Comparison of ENCODE assay signal across 10 cellular contexts in the genomic region with DNA sequence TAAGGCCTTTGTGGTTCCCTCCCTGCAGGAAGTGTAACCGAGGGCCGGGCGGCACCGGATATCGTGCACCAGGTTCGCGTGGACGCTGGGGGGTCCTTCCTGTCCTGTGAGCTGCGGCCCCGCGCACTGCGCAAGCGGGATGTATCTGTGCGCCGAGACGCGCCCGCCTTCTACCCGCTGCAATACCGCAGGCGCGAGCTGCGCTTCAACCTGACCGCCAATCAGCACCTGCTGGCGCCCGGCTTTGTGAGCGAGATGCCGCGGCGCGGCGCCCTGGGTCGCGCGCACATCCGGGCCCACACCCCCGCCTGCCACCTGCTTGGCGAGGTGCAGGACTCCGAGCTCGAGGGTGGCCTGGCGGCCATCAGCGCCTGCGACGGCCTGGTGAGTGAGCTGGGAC. TPM values are rescaled to one million over a fixed set of nuclear protein-coding genes. Genes with fewer than 3 reads are reported as not detected.
A peak's percentile ranks its signal among the peaks of the same experiment; 100 is the strongest.
DNase-seq lines count a peak whose midpoint lies in the region; ATAC-seq, FAIRE-seq and TF ChIP-seq lines count a peak whose summit lies in the region.
"Had no signal": no experiment of that assay in that cellular context is flagged by ENCODE, and none has a peak within 500 bp of the region (broad histone marks: within the 10 kb centered on the region; RNA-seq: fewer than 3 reads in every experiment).

No MANE protein-coding gene starts in this region.

- H3K27me3 Mint-ChIP-seq in activated T-helper 1 cell treated with anti-CD3 and anti-CD28 coated beads, Interleukin-12 subunit alpha, Interleukin-12 subunit beta, Interleukin-2, Interleukin-4 antibody, amounts not matched to agents 30 ng/mL and 10 ng/mL and 1 ng/mL, durations not matched to agents 14 hours and 24 hours and 36 hours (ENCODE audit: insufficient read depth) = peaks cover 8% of the 10 kb centered on the region
- H3K27me3 Mint-ChIP-seq in nephron progenitor cell (ENCODE audit: low read depth, poor library complexity) = no peaks in the 10 kb centered on the region

- H3K9me3 Mint-ChIP-seq in activated T-helper 1 cell treated with anti-CD3 and anti-CD28 coated beads, Interleukin-12 subunit alpha, Interleukin-12 subunit beta, Interleukin-2, Interleukin-4 antibody, amounts not matched to agents 30 ng/mL and 10 ng/mL and 1 ng/mL, durations not matched to agents 14 hours and 24 hours and 36 hours = no peaks in the 10 kb centered on the region
- H3K9me3 Mint-ChIP-seq in nephron progenitor cell = no peaks in the 10 kb centered on the region

- peak overlapping the region in 1 of 4 donors; percentile 12 for H3K4me3 ChIP-seq in Peyer's patch
- H3K4me3 ChIP-seq in kidney (ENCODE audit: low read length in 2 of 2) = no peak overlapping the region
- H3K4me3 ChIP-seq in gastrocnemius medialis = no peak overlapping the region

- TF ChIP-seq CTCF in Peyer's patch (IDR thresholded peaks at IDR 0.05) (no peak), kidney (IDR thresholded peaks at IDR 0.05; ENCODE audit: borderline replicate concordance, extremely low read depth, insufficient read depth) (no peak), GM10248 (IDR thresholded peaks at IDR 0.05; ENCODE audit: control extremely low read depth, extremely low read depth, low read depth, missing control alignments) (no peak), gastrocnemius medialis (IDR thresholded peaks at IDR 0.05 in 4 of 5, conservative IDR thresholded peaks at IDR 0.05 in 1 of 5) (no peak), nephron progenitor cell (IDR thresholded peaks at IDR 0.05) (no peak), GM13976 (IDR thresholded peaks at IDR 0.05; ENCODE audit: borderline replicate concordance, control extremely low read depth, extremely low read depth, insufficient read depth, missing control alignments) (no peak)

- POLR2A ChIA-PET in GM10248 (lab: Yijun Ruan, JAX) = no interaction called here

- DNase-seq in Peyer's patch = peak in 2 of 3 donors; percentile 47 to 72
- peak; percentile 20 for DNase-seq in activated T-helper 1 cell treated with anti-CD3 and anti-CD28 coated beads, Interleukin-12 subunit alpha, Interleukin-12 subunit beta, Interleukin-2, Interleukin-4 antibody, amounts not matched to agents 30 ng/mL and 10 ng/mL and 1 ng/mL, durations not matched to agents 14 hours and 24 hours and 36 hours (ENCODE audit: low spot score)
- peak; percentile 75 for DNase-seq in kidney
- peak; percentile 28 to 42 for DNase-seq in stimulated activated CD8-positive, alpha-beta memory T cell treated with anti-CD3 and anti-CD28 coated beads, Interleukin-2, amount 100 ng/mL, for 48 hours (ENCODE audit: low read depth in 2 of 2)
- DNase-seq in GM10248 (ENCODE audit: extremely low spot score) = no peak
- DNase-seq in gastrocnemius medialis = no peak
- DNase-seq in nephron progenitor cell = no peak
- no peak for DNase-seq in GM13976 (ENCODE audit: low spot score)
- DNase-seq: brain microvascular endothelial cell had no signal

- TF ChIP-seq POLR2A in Peyer's patch (IDR thresholded peaks at IDR 0.05) (no peak), gastrocnemius medialis (IDR thresholded peaks at IDR 0.05) (no peak)

- H3K27ac Mint-ChIP-seq in activated T-helper 1 cell treated with anti-CD3 and anti-CD28 coated beads, Interleukin-12 subunit alpha, Interleukin-12 subunit beta, Interleukin-2, Interleukin-4 antibody, amounts not matched to agents 30 ng/mL and 10 ng/mL and 1 ng/mL, durations not matched to agents 14 hours and 24 hours and 36 hours = no peak overlapping the region
- H3K27ac Mint-ChIP-seq in nephron progenitor cell = no peak overlapping the region

- ATAC-seq in gastrocnemius medialis = no peak

- CTCF ChIA-PET in GM10248 (lab: Yijun Ruan, JAX) = interaction anchor here (1.4 kb wide), 1 partner anchor 9 kb away, joined by 3 read pairs; no protein-coding TSS in a partner anchor

- H3K36me3 ChIP-seq in Peyer's patch = no peaks in the 10 kb centered on the region
- H3K36me3 ChIP-seq in kidney (ENCODE audit: control insufficient read depth in 1 of 2, insufficient read depth in 2 of 2, low read length in 2 of 2) = no peaks in the 10 kb centered on the region
- no peaks in the 10 kb centered on the region for H3K36me3 ChIP-seq in gastrocnemius medialis
- H3K36me3 ChIP-seq: brain microvascular endothelial cell had no signal

- in situ Hi-C loops in gastrocnemius medialis (cut with MboI; ENCODE audit: low sequenced_read_pairs in 4 of 4) (no loop called here), GM13976 (cut with MboI; ENCODE audit: low sequenced_read_pairs, unreplicated experiment) (no loop called here)

- no peak for FAIRE-seq in kidney (lab: Jason Lieb, UNC)
- FAIRE-seq: RCC 7860 had no signal

- no peaks in the 10 kb centered on the region for H3K27me3 ChIP-seq in Peyer's patch
- peaks cover 0 to 3% (median 0%) of the 10 kb centered on the region in 3 donors for H3K27me3 ChIP-seq in gastrocnemius medialis
- H3K27me3 ChIP-seq: brain microvascular endothelial cell had no signal

- H3K4me1 Mint-ChIP-seq in activated T-helper 1 cell treated with anti-CD3 and anti-CD28 coated beads, Interleukin-12 subunit alpha, Interleukin-12 subunit beta, Interleukin-2, Interleukin-4 antibody, amounts not matched to agents 30 ng/mL and 10 ng/mL and 1 ng/mL, durations not matched to agents 14 hours and 24 hours and 36 hours (ENCODE audit: low read depth) = peaks cover 6% of the 10 kb centered on the region
- peaks cover 5% of the 10 kb centered on the region for H3K4me1 Mint-ChIP-seq in nephron progenitor cell

- no peak overlapping the region for H3K4me3 Mint-ChIP-seq in activated T-helper 1 cell treated with anti-CD3 and anti-CD28 coated beads, Interleukin-12 subunit alpha, Interleukin-12 subunit beta, Interleukin-2, Interleukin-4 antibody, amounts not matched to agents 30 ng/mL and 10 ng/mL and 1 ng/mL, durations not matched to agents 14 hours and 24 hours and 36 hours
- no peak overlapping the region for H3K4me3 Mint-ChIP-seq in nephron progenitor cell

- no peak overlapping the region for H3K9ac ChIP-seq in kidney (ENCODE audit: low read length in 2 of 2)

- H3K27ac ChIP-seq in Peyer's patch (peak overlapping the region in 1 of 4 donors; percentile 31), kidney (ENCODE audit: low read depth in 2 of 2, low read length in 2 of 2) (no peak overlapping the region), gastrocnemius medialis (no peak overlapping the region)
- H3K27ac ChIP-seq: brain microvascular endothelial cell had no signal

- no peaks in the 10 kb centered on the region for H3K36me3 Mint-ChIP-seq in activated T-helper 1 cell treated with anti-CD3 and anti-CD28 coated beads, Interleukin-12 subunit alpha, Interleukin-12 subunit beta, Interleukin-2, Interleukin-4 antibody, amounts not matched to agents 30 ng/mL and 10 ng/mL and 1 ng/mL, durations not matched to agents 14 hours and 24 hours and 36 hours (ENCODE audit: low read depth)
- no peaks in the 10 kb centered on the region for H3K36me3 Mint-ChIP-seq in nephron progenitor cell (ENCODE audit: low read depth)

- H3K4me1 ChIP-seq in Peyer's patch = peaks cover 0 to 5% (median 0%) of the 10 kb centered on the region in 4 donors
- no peaks in the 10 kb centered on the region for H3K4me1 ChIP-seq in kidney (ENCODE audit: control insufficient read depth in 1 of 2, insufficient read depth in 1 of 2, low read depth in 1 of 2, low read length in 2 of 2)
- peaks cover 0 to 5% of the 10 kb centered on the region in 2 donors for H3K4me1 ChIP-seq in gastrocnemius medialis

- intact Hi-C loops in activated T-helper 1 cell treated with anti-CD3 and anti-CD28 coated beads, Interleukin-12 subunit alpha, Interleukin-12 subunit beta, Interleukin-2, Interleukin-4 antibody, amounts not matched to agents 30 ng/mL and 10 ng/mL and 1 ng/mL, durations not matched to agents 14 hours and 24 hours and 36 hours (cut with micrococcal nuclease) = no loop called here
- intact Hi-C loops in kidney (cut with DNase I) (no loop called here), gastrocnemius medialis (cut with DNase I; ENCODE audit: low total_unique reads) (no loop called here)

- H3K9me3 ChIP-seq in Peyer's patch = no peaks in the 10 kb centered on the region
- H3K9me3 ChIP-seq in kidney (ENCODE audit: control insufficient read depth in 1 of 2, low read length in 2 of 2) = no peaks in the 10 kb centered on the region
- no peaks in the 10 kb centered on the region for H3K9me3 ChIP-seq in gastrocnemius medialis

RNA-seq across cellular contexts. Expression of gene SAXO2, which starts 35.9 kb away (rescaled TPM):
- total RNA-seq in Peyer's patch = 1 to 10 TPM in 1 of 4 donors, not detected in 3; 5.0 TPM
- total RNA-seq in activated T-helper 1 cell treated with anti-CD3 and anti-CD28 coated beads, Interleukin-12 subunit alpha, Interleukin-12 subunit beta, Interleukin-2, Interleukin-4 antibody, amounts not matched to agents 30 ng/mL and 10 ng/mL and 1 ng/mL, durations not matched to agents 14 hours and 24 hours and 36 hours = 0.54 and 0.57 TPM in 2 replicates
- 3.2 TPM for total RNA-seq in kidney
- 5.1 TPM for polyA plus RNA-seq in kidney (ENCODE audit: insufficient read depth, low read depth, low replicate concordance)
- total RNA-seq in gastrocnemius medialis = 1 to 10 TPM in 2 of 4 donors, not detected in 2; 2.0 to 2.2 TPM

RNA-seq across cellular contexts. Expression of gene EFL1, which starts 36.0 kb away (rescaled TPM):
- total RNA-seq in Peyer's patch (10 to 100 TPM; 32.2 to 43.9 (median 40.0) TPM), kidney (16.6 TPM), gastrocnemius medialis (10 to 100 TPM; 12.9 to 25.1 (median 15.2) TPM)
- 25.2 and 25.6 TPM in 2 replicates for total RNA-seq in activated T-helper 1 cell treated with anti-CD3 and anti-CD28 coated beads, Interleukin-12 subunit alpha, Interleukin-12 subunit beta, Interleukin-2, Interleukin-4 antibody, amounts not matched to agents 30 ng/mL and 10 ng/mL and 1 ng/mL, durations not matched to agents 14 hours and 24 hours and 36 hours
- 9.2 TPM for polyA plus RNA-seq in kidney (ENCODE audit: insufficient read depth, low read depth, low replicate concordance)

RNA-seq across cellular contexts. Expression of gene GOLGA6L10, which starts 50.8 kb away (rescaled TPM):
- 1 to 10 TPM in 2 of 4 donors, under 1 TPM in 1, not detected in 1; 0.95 to 5.8 (median 1.6) TPM for total RNA-seq in Peyer's patch
- total RNA-seq in activated T-helper 1 cell treated with anti-CD3 and anti-CD28 coated beads, Interleukin-12 subunit alpha, Interleukin-12 subunit beta, Interleukin-2, Interleukin-4 antibody, amounts not matched to agents 30 ng/mL and 10 ng/mL and 1 ng/mL, durations not matched to agents 14 hours and 24 hours and 36 hours = 0.32 and 1.2 TPM in 2 replicates
- total RNA-seq in kidney = 2.5 TPM
- polyA plus RNA-seq in kidney (ENCODE audit: insufficient read depth, low read depth, low replicate concordance) = 0.45 TPM
- total RNA-seq in gastrocnemius medialis = 1 to 10 TPM in 1 of 4 donors, under 1 TPM in 3; 0.41 to 1.5 (median 0.46) TPM

Comparison
In these comparisons a context has a peak if more than half of its experiments do, and no peak if none do; other contexts are left out.
1. DNase-seq: peak in Peyer's patch (2 of 3), activated T-helper 1 cell treated with anti-CD3 and anti-CD28 coated beads, Interleukin-12 subunit alpha, Interleukin-12 subunit beta, Interleukin-2, Interleukin-4 antibody, amounts not matched to agents 30 ng/mL and 10 ng/mL and 1 ng/mL, durations not matched to agents 14 hours and 24 hours and 36 hours (single experiment), kidney (single experiment) and stimulated activated CD8-positive, alpha-beta memory T cell treated with anti-CD3 and anti-CD28 coated beads, Interleukin-2, amount 100 ng/mL, for 48 hours (2 of 2); none in GM10248 (single experiment), gastrocnemius medialis (0 of 2), nephron progenitor cell (single experiment) and GM13976 (single experiment).